13 cellular contexts compared by ENCODE assay signal in the genomic region with DNA sequence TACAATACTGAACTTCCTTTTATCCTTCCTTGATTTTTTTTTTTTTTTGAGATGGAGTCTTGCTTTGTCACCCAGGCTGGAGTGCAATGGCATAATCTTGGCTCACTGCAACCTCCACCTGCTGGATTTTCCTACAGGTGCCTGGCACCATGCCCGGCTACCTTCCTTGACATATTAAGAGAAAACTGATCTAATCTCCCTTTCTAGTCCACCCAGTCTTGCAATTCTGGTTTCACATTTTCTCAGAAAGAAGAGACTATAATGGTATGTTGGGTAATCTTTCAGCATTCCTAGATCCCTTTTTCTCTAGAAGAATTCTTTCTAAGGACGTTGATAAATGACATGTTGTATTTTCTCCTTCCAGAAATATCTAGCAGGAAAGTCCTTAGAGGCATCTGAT. TPM values are rescaled to one million over a fixed set of nuclear protein-coding genes. Genes with fewer than 3 reads are reported as not detected.
A peak's percentile ranks its signal among the peaks of the same experiment; 100 is the strongest.
DNase-seq lines count a peak whose midpoint lies in the region; ATAC-seq and TF ChIP-seq lines count a peak whose summit lies in the region.
"Had no signal": no experiment of that assay in that cellular context is flagged by ENCODE, and none has a peak within 500 bp of the region (broad histone marks: within the 10 kb centered on the region; RNA-seq: fewer than 3 reads in every experiment).

No MANE protein-coding gene starts in this region.

- H3K27me3 Mint-ChIP-seq in Calu3 (ENCODE audit: unreplicated experiment), result no peaks in the 10 kb centered on the region
- H3K27me3 Mint-ChIP-seq: stimulated activated naive CD8-positive, alpha-beta T cell treated with anti-CD3 and anti-CD28 coated beads, Interleukin-15, Interleukin-2, amounts not matched to agents 100 ng/mL and 50 ng/mL, for 24 hours had no signal

- intact Hi-C loops in Calu3 (cut with micrococcal nuclease; ENCODE audit: unreplicated experiment) (no loop called here), PC-3 (cut with micrococcal nuclease) (loop anchor here (2.0 kb wide), 1 partner anchor 65 kb away; no protein-coding TSS in a partner anchor), mucosa of descending colon (cut with DNase I, micrococcal nuclease) (no loop called here)

- no peaks in the 10 kb centered on the region for H3K9me2 ChIP-seq in PC-3 (replicated peaks; ENCODE audit: low read length)

- POLR2A ChIA-PET in PC-3 (lab: Charles Lee; ENCODE audit: unreplicated experiment), result interaction anchor here (0.5 to 0.6 kb wide), 2 partner anchors 10 to 19 kb away, joined by 3 to 12 read pairs; partner anchors contain the start of gene HSPA8

- CTCF ChIA-PET in Calu3 (lab: Charles Lee) (no interaction called here), PC-3 (lab: Charles Lee) (no interaction called here)

- BruUV-seq in Calu3 (replicated peaks; lab: Mats Ljungman, UMichigan) (no TSS peak), PC-3 (replicated peaks; lab: Mats Ljungman, UMichigan) (no TSS peak)

- peaks cover 16% of the 10 kb centered on the region for H3K4me1 Mint-ChIP-seq in Calu3 (ENCODE audit: low read depth, unreplicated experiment)

- no peak overlapping the region for H3K27ac ChIP-seq in PC-3 (ENCODE audit: low read length)
- H3K27ac ChIP-seq: SJCRH30 had no signal

- no peak overlapping the region for H3K9ac ChIP-seq in PC-3 (ENCODE audit: low read length)

- no peak overlapping the region for H3K27ac Mint-ChIP-seq in Calu3 (ENCODE audit: unreplicated experiment)
- H3K27ac Mint-ChIP-seq: endodermal cell; stimulated activated naive CD8-positive, alpha-beta T cell treated with anti-CD3 and anti-CD28 coated beads, Interleukin-15, Interleukin-2, amounts not matched to agents 100 ng/mL and 50 ng/mL, for 24 hours had no signal

- H3K4me1 ChIP-seq in PC-3 (ENCODE audit: insufficient read depth, low read length), result peaks cover 14% of the 10 kb centered on the region
- H3K4me1 ChIP-seq in mucosa of descending colon (ENCODE audit: low read depth), result peaks cover 7% of the 10 kb centered on the region
- H3K4me1 ChIP-seq: SJCRH30 had no signal

- H3K9me3 Mint-ChIP-seq in Calu3 (ENCODE audit: low read depth, unreplicated experiment), result no peaks in the 10 kb centered on the region
- H3K9me3 Mint-ChIP-seq: endodermal cell; stimulated activated naive CD8-positive, alpha-beta T cell treated with anti-CD3 and anti-CD28 coated beads, Interleukin-15, Interleukin-2, amounts not matched to agents 100 ng/mL and 50 ng/mL, for 24 hours had no signal

- ATAC-seq in PC-3 (peak; percentile 49), mucosa of descending colon (peak; percentile 27), GM21423 (IDR thresholded peaks at IDR 0.05; ENCODE audit: unreplicated experiment) (no peak), HG03565 (IDR thresholded peaks at IDR 0.05; ENCODE audit: unreplicated experiment) (no peak)
- ATAC-seq: right cardiac atrium had no signal

- no peak overlapping the region for H3K4me3 Mint-ChIP-seq in Calu3 (ENCODE audit: low read depth, unreplicated experiment)
- H3K4me3 Mint-ChIP-seq: endodermal cell; stimulated activated naive CD8-positive, alpha-beta T cell treated with anti-CD3 and anti-CD28 coated beads, Interleukin-15, Interleukin-2, amounts not matched to agents 100 ng/mL and 50 ng/mL, for 24 hours had no signal

- no peak for TF ChIP-seq CTCF in Calu3 (IDR thresholded peaks at IDR 0.05; ENCODE audit: unreplicated experiment)
- TF ChIP-seq CTCF in PC-3 (conservative IDR thresholded peaks at IDR 0.05; ENCODE audit: low read depth, low read length), result no peak
- no peak for TF ChIP-seq CTCF in mucosa of descending colon (IDR thresholded peaks at IDR 0.05)

- H3F3A ChIP-seq in PC-3 (ENCODE audit: low read length, unreplicated experiment), result no peaks in the 10 kb centered on the region

- H3K27me3 ChIP-seq in PC-3 (ENCODE audit: low read length), result no peaks in the 10 kb centered on the region
- H3K27me3 ChIP-seq: SJCRH30 had no signal

- peak overlapping the region; percentile 18; the same call in 1 of the 2 replicates for H3K4me2 ChIP-seq in PC-3 (ENCODE audit: low read length)

- H4K20me1 ChIP-seq in PC-3 (ENCODE audit: low read length), result no peaks in the 10 kb centered on the region

- H3K79me2 ChIP-seq in PC-3 (ENCODE audit: low read length), result no peaks in the 10 kb centered on the region

- DNase-seq in CD1c-positive myeloid dendritic cell (ENCODE audit: extremely low spot score) (peak; percentile 52), Calu3 (peak; percentile 67), PC-3 (peak; percentile 82), mucosa of descending colon (peak in 1 of 3 donors; percentile 43), NCI-H524 (lab: John Stamatoyannopoulos, UW) (no peak)
- DNase-seq: endodermal cell; NCI-H774; right cardiac atrium; SJCRH30; stimulated activated CD4-positive, alpha-beta T cell treated with anti-CD3 and anti-CD28 coated beads, Interleukin-4, amount 100 ng/mL, for 4 hours had no signal

- H3K36me3 ChIP-seq in PC-3 (ENCODE audit: low read depth, low read length), result peaks cover 9% of the 10 kb centered on the region; the same call in 1 of the 2 replicates
- H3K36me3 ChIP-seq in mucosa of descending colon (ENCODE audit: low read depth), result no peaks in the 10 kb centered on the region

- no peak overlapping the region for H2AFZ ChIP-seq in PC-3 (ENCODE audit: low read length)

- H3K36me3 Mint-ChIP-seq in Calu3 (ENCODE audit: insufficient read depth, unreplicated experiment), result no peaks in the 10 kb centered on the region

- no peaks in the 10 kb centered on the region for H3K9me3 ChIP-seq in PC-3 (ENCODE audit: low read length)
- no peaks in the 10 kb centered on the region for H3K9me3 ChIP-seq in mucosa of descending colon
- H3K9me3 ChIP-seq: SJCRH30 had no signal

- H3K4me3 ChIP-seq in PC-3 (ENCODE audit: low read length) (no peak overlapping the region), mucosa of descending colon (no peak overlapping the region)
- H3K4me3 ChIP-seq: SJCRH30 had no signal

RNA-seq across cellular contexts. Expression of gene HSPA8, which starts 10.3 kb away (rescaled TPM):
- total RNA-seq in Calu3 (2022) (1,511 and 1,624 TPM in 2 replicates), PC-3 (2014; rRNA removed) (2,396 and 2,484 TPM in 2 replicates), mucosa of descending colon (100 to 1,000 TPM; 496 to 909 (median 797) TPM)

Comparison
In these comparisons a context has a peak if more than half of its experiments do, and no peak if none do; other contexts are left out.
1. DNase-seq: peak in CD1c-positive myeloid dendritic cell (single experiment), Calu3 (single experiment) and PC-3 (single experiment); none in NCI-H524 (0 of 2).
2. ATAC-seq: peak in PC-3 (single experiment) and mucosa of descending colon (single experiment); none in GM21423 (single experiment) and HG03565 (single experiment).